ENCODE assay signal across 13 cellular contexts in genomic region chr10:119688033-119688508, GRCh38. TPM values are rescaled to one million over a fixed set of nuclear protein-coding genes. Genes with fewer than 3 reads are reported as not detected.
A peak's percentile ranks its signal among the peaks of the same experiment; 100 is the strongest.
DNase-seq lines count a peak whose midpoint lies in the region; ATAC-seq and TF ChIP-seq lines count a peak whose summit lies in the region.
"Had no signal": no experiment of that assay in that cellular context is flagged by ENCODE, and none has a peak within 500 bp of the region (broad histone marks: within the 10 kb centered on the region; RNA-seq: fewer than 3 reads in every experiment).

No MANE protein-coding gene starts in this region.

- peak; percentile 64 for ATAC-seq in stimulated activated memory B cell treated with anti-CD40 and anti-IgM and Interleukin-4, amounts not matched to agents 10 μg/mL and 1 μg/mL and 100 μg/mL, for 72 hours
- ATAC-seq in GM21381 (IDR thresholded peaks at IDR 0.05; ENCODE audit: unreplicated experiment) = no peak
- ATAC-seq: activated CD4-positive, alpha-beta T cell treated with anti-CD3 and anti-CD28 coated beads for 36 hours had no signal

- H3K36me3 Mint-ChIP-seq in activated naive CD4-positive, alpha-beta T cell treated with anti-CD3 and anti-CD28 coated beads for 36 hours (ENCODE audit: low read depth) = no peaks in the 10 kb centered on the region
- H3K36me3 Mint-ChIP-seq in activated naive CD4-positive, alpha-beta T cell treated with anti-CD3 and anti-CD28 coated beads, Interleukin-2, amount 10 ng/mL, durations not matched to agents 7 days and 5 days = no peaks in the 10 kb centered on the region
- H3K36me3 Mint-ChIP-seq in chondrocyte (ENCODE audit: low read depth) = no peaks in the 10 kb centered on the region
- no peaks in the 10 kb centered on the region for H3K36me3 Mint-ChIP-seq in stimulated activated memory B cell treated with anti-CD40 and anti-IgM and Interleukin-4, amounts not matched to agents 10 μg/mL and 1 μg/mL and 100 μg/mL, for 72 hours
- H3K36me3 Mint-ChIP-seq: activated naive CD8-positive, alpha-beta T cell treated with anti-CD3 and anti-CD28 coated beads for 36 hours had no signal

- CTCF ChIA-PET in activated naive CD4-positive, alpha-beta T cell treated with anti-CD3 and anti-CD28 coated beads for 36 hours (lab: Charles Lee) = interaction anchor here (0.7 to 4.9 kb wide), 9 partner anchors 8 to 172 kb away, joined by 3 to 54 read pairs (median 11); partner anchors contain the start of gene INPP5F
- CTCF ChIA-PET in activated naive CD4-positive, alpha-beta T cell treated with anti-CD3 and anti-CD28 coated beads, Interleukin-2, amount 10 ng/mL, durations not matched to agents 7 days and 5 days (lab: Charles Lee) = interaction anchor here (0.9 to 7.8 kb wide), 15 partner anchors 13 to 649 kb away, joined by 3 to 72 read pairs (median 7); partner anchors contain the start of gene INPP5F
- CTCF ChIA-PET in HEK293T (lab: Yijun Ruan, JAX) = interaction anchor here (1.2 to 2.2 kb wide), 4 partner anchors 10 to 172 kb away, joined by 3 to 10 read pairs (median 8); no protein-coding TSS in a partner anchor

- POLR2A ChIA-PET in HEK293T (lab: Yijun Ruan, JAX) = interaction anchor here (0.9 to 2.8 kb wide), 2 partner anchors 22 to 38 kb away, joined by 3 to 14 read pairs; partner anchors contain the start of gene INPP5F

- no peaks in the 10 kb centered on the region for H3K27me3 Mint-ChIP-seq in activated naive CD4-positive, alpha-beta T cell treated with anti-CD3 and anti-CD28 coated beads for 36 hours (ENCODE audit: low read depth)
- peaks cover 8% of the 10 kb centered on the region for H3K27me3 Mint-ChIP-seq in activated naive CD4-positive, alpha-beta T cell treated with anti-CD3 and anti-CD28 coated beads, Interleukin-2, amount 10 ng/mL, durations not matched to agents 7 days and 5 days
- no peaks in the 10 kb centered on the region for H3K27me3 Mint-ChIP-seq in chondrocyte (ENCODE audit: low read depth)
- H3K27me3 Mint-ChIP-seq in stimulated activated memory B cell treated with anti-CD40 and anti-IgM and Interleukin-4, amounts not matched to agents 10 μg/mL and 1 μg/mL and 100 μg/mL, for 72 hours = no peaks in the 10 kb centered on the region
- H3K27me3 Mint-ChIP-seq: activated CD4-positive, alpha-beta T cell treated with anti-CD3 and anti-CD28 coated beads for 36 hours; activated naive CD8-positive, alpha-beta T cell treated with anti-CD3 and anti-CD28 coated beads for 36 hours had no signal

- peak; percentile 41 for DNase-seq in activated naive CD4-positive, alpha-beta T cell treated with anti-CD3 and anti-CD28 coated beads for 36 hours
- DNase-seq in activated naive CD4-positive, alpha-beta T cell treated with anti-CD3 and anti-CD28 coated beads, Interleukin-2, amount 10 ng/mL, durations not matched to agents 7 days and 5 days = no peak
- peak; percentile 32 for DNase-seq in M059J (ENCODE audit: low read depth)
- DNase-seq in chondrocyte (ENCODE audit: low spot score) = no peak
- DNase-seq in HEK293T (ENCODE audit: extremely low spot score) = no peak
- no peak for DNase-seq in stimulated activated CD4-positive, alpha-beta T cell treated with anti-CD3 and anti-CD28 coated beads, Interleukin-2, amount 100 ng/mL, for 48 hours
- DNase-seq: ACHN; activated CD4-positive, alpha-beta T cell treated with anti-CD3 and anti-CD28 coated beads for 36 hours; activated naive CD8-positive, alpha-beta T cell treated with anti-CD3 and anti-CD28 coated beads for 36 hours; hippocampal formation; thyroid gland had no signal

- peaks cover 16% of the 10 kb centered on the region for H3K4me1 Mint-ChIP-seq in activated naive CD4-positive, alpha-beta T cell treated with anti-CD3 and anti-CD28 coated beads for 36 hours (ENCODE audit: low read depth)
- H3K4me1 Mint-ChIP-seq in activated naive CD4-positive, alpha-beta T cell treated with anti-CD3 and anti-CD28 coated beads, Interleukin-2, amount 10 ng/mL, durations not matched to agents 7 days and 5 days = peaks cover 12% of the 10 kb centered on the region
- H3K4me1 Mint-ChIP-seq in chondrocyte (ENCODE audit: low read depth) = peaks cover 14% of the 10 kb centered on the region
- peaks cover 35% of the 10 kb centered on the region for H3K4me1 Mint-ChIP-seq in stimulated activated memory B cell treated with anti-CD40 and anti-IgM and Interleukin-4, amounts not matched to agents 10 μg/mL and 1 μg/mL and 100 μg/mL, for 72 hours

- no peak overlapping the region for H3K27ac Mint-ChIP-seq in activated naive CD4-positive, alpha-beta T cell treated with anti-CD3 and anti-CD28 coated beads for 36 hours
- no peak overlapping the region for H3K27ac Mint-ChIP-seq in activated naive CD4-positive, alpha-beta T cell treated with anti-CD3 and anti-CD28 coated beads, Interleukin-2, amount 10 ng/mL, durations not matched to agents 7 days and 5 days
- H3K27ac Mint-ChIP-seq in chondrocyte (ENCODE audit: unreplicated experiment) = no peak overlapping the region
- H3K27ac Mint-ChIP-seq in stimulated activated memory B cell treated with anti-CD40 and anti-IgM and Interleukin-4, amounts not matched to agents 10 μg/mL and 1 μg/mL and 100 μg/mL, for 72 hours = peak overlapping the region; percentile 63
- H3K27ac Mint-ChIP-seq: activated CD4-positive, alpha-beta T cell treated with anti-CD3 and anti-CD28 coated beads for 36 hours; activated naive CD8-positive, alpha-beta T cell treated with anti-CD3 and anti-CD28 coated beads for 36 hours had no signal

- peak; percentile 27 for TF ChIP-seq CTCF in chondrocyte (IDR thresholded peaks at IDR 0.05)

- intact Hi-C loops in activated naive CD4-positive, alpha-beta T cell treated with anti-CD3 and anti-CD28 coated beads for 36 hours (cut with micrococcal nuclease) = loop anchor here (5.0 kb wide), 1 partner anchor 1044 kb away; no protein-coding TSS in a partner anchor

- no peak overlapping the region for H3K4me3 Mint-ChIP-seq in activated naive CD4-positive, alpha-beta T cell treated with anti-CD3 and anti-CD28 coated beads for 36 hours
- no peak overlapping the region for H3K4me3 Mint-ChIP-seq in activated naive CD4-positive, alpha-beta T cell treated with anti-CD3 and anti-CD28 coated beads, Interleukin-2, amount 10 ng/mL, durations not matched to agents 7 days and 5 days
- H3K4me3 Mint-ChIP-seq in chondrocyte (ENCODE audit: unreplicated experiment) = no peak overlapping the region
- H3K4me3 Mint-ChIP-seq in stimulated activated memory B cell treated with anti-CD40 and anti-IgM and Interleukin-4, amounts not matched to agents 10 μg/mL and 1 μg/mL and 100 μg/mL, for 72 hours = no peak overlapping the region
- H3K4me3 Mint-ChIP-seq: activated CD4-positive, alpha-beta T cell treated with anti-CD3 and anti-CD28 coated beads for 36 hours; activated naive CD8-positive, alpha-beta T cell treated with anti-CD3 and anti-CD28 coated beads for 36 hours had no signal

- no peaks in the 10 kb centered on the region for H3K9me3 Mint-ChIP-seq in activated naive CD4-positive, alpha-beta T cell treated with anti-CD3 and anti-CD28 coated beads for 36 hours
- no peaks in the 10 kb centered on the region for H3K9me3 Mint-ChIP-seq in activated naive CD4-positive, alpha-beta T cell treated with anti-CD3 and anti-CD28 coated beads, Interleukin-2, amount 10 ng/mL, durations not matched to agents 7 days and 5 days
- no peaks in the 10 kb centered on the region for H3K9me3 Mint-ChIP-seq in chondrocyte (ENCODE audit: low read depth)
- no peaks in the 10 kb centered on the region for H3K9me3 Mint-ChIP-seq in stimulated activated memory B cell treated with anti-CD40 and anti-IgM and Interleukin-4, amounts not matched to agents 10 μg/mL and 1 μg/mL and 100 μg/mL, for 72 hours
- H3K9me3 Mint-ChIP-seq: activated naive CD8-positive, alpha-beta T cell treated with anti-CD3 and anti-CD28 coated beads for 36 hours had no signal

TF ChIP-seq in HEK293T, 16 proteins besides CTCF, POLR2A, EP300 and RAD21:
- TF ChIP-seq ZNF384 (IDR thresholded peaks at IDR 0.05) = no peak
- TF ChIP-seq CTBP1 (IDR thresholded peaks at IDR 0.05; ENCODE audit: borderline replicate concordance) = no peak
- no peak for TF ChIP-seq NFRKB (IDR thresholded peaks at IDR 0.05)
- no peak for TF ChIP-seq FOXM1 (IDR thresholded peaks at IDR 0.05; ENCODE audit: borderline replicate concordance)
- no peak for TF ChIP-seq FOXK2 (IDR thresholded peaks at IDR 0.05)
- TF ChIP-seq TARDBP (IDR thresholded peaks at IDR 0.05) = no peak

RNA-seq across cellular contexts. Expression of gene BAG3, which starts 36.9 kb away (rescaled TPM):
- total RNA-seq in activated naive CD4-positive, alpha-beta T cell treated with anti-CD3 and anti-CD28 coated beads for 36 hours = 10 to 100 TPM; 20.9 to 24.3 TPM
- total RNA-seq in M059J (2014; rRNA removed; shearing (Covaris generic)) = 15.1 and 28.6 TPM in 2 replicates
- total RNA-seq in chondrocyte = 54.0 to 63.6 TPM (median 62.0 TPM) in 3 replicates

RNA-seq across cellular contexts. Expression of gene INPP5F, which starts 37.8 kb away (rescaled TPM):
- 10 to 100 TPM; 10.5 to 10.9 TPM for total RNA-seq in activated naive CD4-positive, alpha-beta T cell treated with anti-CD3 and anti-CD28 coated beads for 36 hours
- 11.1 and 15.2 TPM in 2 replicates for total RNA-seq in M059J (2014; rRNA removed; shearing (Covaris generic))
- 55.7 to 83.1 TPM (median 56.4 TPM) in 3 replicates for total RNA-seq in chondrocyte

Comparison
In these comparisons a context has a peak if more than half of its experiments do, and no peak if none do; other contexts are left out.
1. DNase-seq: peak in activated naive CD4-positive, alpha-beta T cell treated with anti-CD3 and anti-CD28 coated beads for 36 hours (single experiment) and M059J (single experiment); none in activated naive CD4-positive, alpha-beta T cell treated with anti-CD3 and anti-CD28 coated beads, Interleukin-2, amount 10 ng/mL, durations not matched to agents 7 days and 5 days (single experiment), chondrocyte (single experiment), HEK293T (single experiment) and stimulated activated CD4-positive, alpha-beta T cell treated with anti-CD3 and anti-CD28 coated beads, Interleukin-2, amount 100 ng/mL, for 48 hours (0 of 2).